Comparison of ENCODE assay signal across 23 cellular contexts in the genomic region with DNA sequence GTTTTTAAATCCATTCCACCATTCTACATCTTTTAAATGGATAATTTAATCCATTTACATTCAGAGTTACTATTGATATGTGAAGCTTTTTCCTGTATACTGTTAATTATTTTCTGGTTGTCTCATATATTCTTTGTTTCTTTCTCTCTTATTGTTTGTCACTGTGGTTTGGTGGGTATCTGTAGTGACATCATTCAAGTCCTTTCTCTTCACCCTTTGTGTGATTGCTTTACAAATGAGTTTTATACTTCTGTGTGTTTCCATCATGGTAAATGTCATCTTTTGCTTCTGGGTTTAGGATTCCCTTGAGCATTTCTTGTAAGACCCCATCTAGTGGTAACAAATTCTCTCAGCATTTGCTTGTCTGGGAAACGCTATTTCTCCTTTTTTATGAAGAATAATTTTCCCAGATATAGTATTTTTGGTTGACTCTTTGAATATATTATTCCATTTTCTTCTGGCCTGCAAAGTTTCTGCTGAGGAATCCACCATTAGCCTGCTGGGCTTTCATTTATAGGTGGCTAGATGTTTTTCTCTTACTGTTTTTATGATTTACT. TPM values are rescaled to one million over a fixed set of nuclear protein-coding genes. Genes with fewer than 3 reads are reported as not detected.
DNase-seq lines count a peak whose midpoint lies in the region; ATAC-seq and TF ChIP-seq lines count a peak whose summit lies in the region.
"Had no signal": no experiment of that assay in that cellular context is flagged by ENCODE, and none has a peak within 500 bp of the region (broad histone marks: within the 10 kb centered on the region; RNA-seq: fewer than 3 reads in every experiment).

No MANE protein-coding gene starts in this region.

- BruUV-seq in mammary epithelial cell (replicated peaks; lab: Mats Ljungman, UMichigan): no TSS peak

- peaks cover 38 to 84% (median 55%) of the 10 kb centered on the region in 3 donors for H3K36me3 Mint-ChIP-seq in CD8-positive, alpha-beta memory T cell
- H3K36me3 Mint-ChIP-seq in endodermal cell (ENCODE audit: low read depth): no peaks in the 10 kb centered on the region
- H3K36me3 Mint-ChIP-seq: neural progenitor cell had no signal

- no peaks in the 10 kb centered on the region for H3K79me2 ChIP-seq in mammary epithelial cell (ENCODE audit: insufficient read depth, low read length)

- H3K4me1 Mint-ChIP-seq in CD8-positive, alpha-beta memory T cell: peaks cover 74 to 92% (median 90%) of the 10 kb centered on the region in 3 donors
- H3K4me1 Mint-ChIP-seq in endodermal cell: no peaks in the 10 kb centered on the region
- H3K4me1 Mint-ChIP-seq: neural progenitor cell had no signal

- no peak overlapping the region for H3K4me2 ChIP-seq in mammary epithelial cell (ENCODE audit: insufficient read depth, low read depth, low read length)
- H3K4me2 ChIP-seq: neural progenitor cell, smooth muscle cell had no signal

- H3K27me3 ChIP-seq in CD8-positive, alpha-beta memory T cell (ENCODE audit: insufficient read depth, low read length, poor library complexity, severe bottlenecking): no peaks in the 10 kb centered on the region
- H3K27me3 ChIP-seq in endodermal cell (ENCODE audit: control insufficient read depth, insufficient read depth, low read length, poor library complexity, severe bottlenecking): no peaks in the 10 kb centered on the region
- no peaks in the 10 kb centered on the region for H3K27me3 ChIP-seq in mammary epithelial cell (ENCODE audit: insufficient read depth, low read length)
- H3K27me3 ChIP-seq: neural progenitor cell had no signal

- peaks cover 24% of the 10 kb centered on the region for H3K36me3 ChIP-seq in CD8-positive, alpha-beta memory T cell (ENCODE audit: insufficient read depth, low read length)
- H3K36me3 ChIP-seq in endodermal cell (ENCODE audit: control insufficient read depth, insufficient read depth, low read length): no peaks in the 10 kb centered on the region
- no peaks in the 10 kb centered on the region for H3K36me3 ChIP-seq in mammary epithelial cell (ENCODE audit: insufficient read depth, low read length)
- H3K36me3 ChIP-seq: neural progenitor cell, prostate gland, thoracic aorta had no signal

- H3K4me3 ChIP-seq in CD8-positive, alpha-beta memory T cell (ENCODE audit: low read length): no peak overlapping the region
- no peak overlapping the region for H3K4me3 ChIP-seq in endodermal cell (ENCODE audit: low read length)
- H3K4me3 ChIP-seq in mammary epithelial cell (replicated peaks in 1 of 3; ENCODE audit: insufficient read depth in 1 of 3, low read depth in 2 of 3, low read length in 3 of 3): no peak overlapping the region
- H3K4me3 ChIP-seq: GM23248, neural progenitor cell, prostate gland, smooth muscle cell, thoracic aorta had no signal

- H3K4me1 ChIP-seq in CD8-positive, alpha-beta memory T cell (ENCODE audit: insufficient read depth, low read length): peaks cover 50% of the 10 kb centered on the region
- H3K4me1 ChIP-seq in endodermal cell (ENCODE audit: control insufficient read depth, insufficient read depth, low read length): no peaks in the 10 kb centered on the region
- no peaks in the 10 kb centered on the region for H3K4me1 ChIP-seq in mammary epithelial cell (ENCODE audit: insufficient read depth, low read length)
- H3K4me1 ChIP-seq: neural progenitor cell, prostate gland had no signal

- no peak for ATAC-seq in left lobe of liver
- ATAC-seq: Panc1 had no signal

- H3K9ac ChIP-seq in endodermal cell (ENCODE audit: extremely low read depth, low read length, poor library complexity, severe bottlenecking): no peak overlapping the region
- no peak overlapping the region for H3K9ac ChIP-seq in mammary epithelial cell (ENCODE audit: insufficient read depth, low read length)
- H3K9ac ChIP-seq: GM23248, neural progenitor cell had no signal

- TF ChIP-seq CTCF in C4-2B (conservative IDR thresholded peaks at IDR 0.05): peak; percentile 31
- TF ChIP-seq CTCF in endodermal cell (conservative IDR thresholded peaks at IDR 0.05): peak; percentile 60
- TF ChIP-seq CTCF in mammary epithelial cell (conservative IDR thresholded peaks at IDR 0.05 in 1 of 2, IDR thresholded peaks at IDR 0.05 in 1 of 2; ENCODE audit: extremely low read depth in 1 of 2, insufficient read depth in 1 of 2, low read depth in 1 of 2, low read length in 2 of 2): no peak

- CTCF ChIA-PET in CD8-positive, alpha-beta memory T cell (lab: Charles Lee): interaction anchor here (0.6 to 2.9 kb wide), 3 partner anchors 10 to 71 kb away, joined by 3 to 15 read pairs (median 3); a partner anchor contains a TSS
- CTCF ChIA-PET in mammary epithelial cell (lab: Charles Lee; ENCODE audit: low non-redundant PET): no interaction called here

- H3K9me3 Mint-ChIP-seq in CD8-positive, alpha-beta memory T cell: peaks cover 4 to 20% (median 16%) of the 10 kb centered on the region in 5 donors
- H3K9me3 Mint-ChIP-seq in endodermal cell: peaks cover 19% of the 10 kb centered on the region

- H3K27ac ChIP-seq in C4-2B (no peak overlapping the region), endodermal cell (ENCODE audit: low read depth, low read length) (no peak overlapping the region), mammary epithelial cell (ENCODE audit: insufficient read depth, low read depth, low read length) (no peak overlapping the region)
- H3K27ac ChIP-seq in CD8-positive, alpha-beta memory T cell (ENCODE audit: low read depth, low read length): no peak overlapping the region
- H3K27ac ChIP-seq: GM23248, neural progenitor cell, prostate gland, thoracic aorta had no signal

- POLR2A ChIA-PET in CD8-positive, alpha-beta memory T cell (lab: Charles Lee): interaction anchor here (0.5 to 0.7 kb wide), 3 partner anchors 12 to 406 kb away, joined by 3 to 6 read pairs (median 4); no protein-coding TSS in a partner anchor

- in situ Hi-C loops in mammary epithelial cell (cut with MboI; ENCODE audit: low sequenced_read_pairs in 2 of 2): no loop called here

- WGBS in endodermal cell (ENCODE audit: insufficient coverage in 1 of 2, insufficient read length in 1 of 2), 2 experiments: 67% methylated on average over 1 of the region's 1 CpG; no CpG with 5 or more reads in 1 of the 2 experiments
- 41% methylated on average over 1 of the region's 1 CpG for WGBS in mammary epithelial cell (ENCODE audit: low coverage, missing lambda C conversion rate)

- H3K9me3 ChIP-seq in CD8-positive, alpha-beta memory T cell (ENCODE audit: low read length): no peaks in the 10 kb centered on the region
- peaks cover 17% of the 10 kb centered on the region for H3K9me3 ChIP-seq in endodermal cell (ENCODE audit: control insufficient read depth, low read length)
- H3K9me3 ChIP-seq in mammary epithelial cell (replicated peaks; ENCODE audit: insufficient read depth, low read length): no peaks in the 10 kb centered on the region
- H3K9me3 ChIP-seq: prostate gland had no signal

- peak overlapping the region; percentile 17 to 73 (median 53) for H3K4me3 Mint-ChIP-seq in CD8-positive, alpha-beta memory T cell
- H3K4me3 Mint-ChIP-seq in endodermal cell: no peak overlapping the region
- H3K4me3 Mint-ChIP-seq: neural progenitor cell had no signal

- no peaks in the 10 kb centered on the region for H4K20me1 ChIP-seq in mammary epithelial cell (ENCODE audit: insufficient read depth, low read length)

- dilution Hi-C loops in mammary epithelial cell (cut with HindIII; ENCODE audit: low sequenced_read_pairs): no loop called here

- DNase-seq in CD8-positive, alpha-beta memory T cell: no peak
- DNase-seq in MV-4-11 (lab: John Stamatoyannopoulos, UW) (peak; percentile 3), endodermal cell (no peak), OCI-M1 (lab: John Stamatoyannopoulos, UW) (no peak), mammary epithelial cell (no peak), left lobe of liver (ENCODE audit: low spot score) (no peak), HT-29 (ENCODE audit: low spot score) (no peak)
- DNase-seq: activated CD4-positive, alpha-beta T cell treated with anti-CD3 and anti-CD28 coated beads for 48 hours; anterior cingulate cortex; GM23248; hippocampal formation; NCI-H774; stimulated activated CD4-positive, alpha-beta T cell treated with anti-CD3 and anti-CD28 coated beads, Interleukin-4, amount 100 ng/mL, for 4 hours; T1000 had no signal

- intact Hi-C loops in mammary epithelial cell (cut with micrococcal nuclease): no loop called here

- no peaks in the 10 kb centered on the region for H3K27me3 Mint-ChIP-seq in CD8-positive, alpha-beta memory T cell
- H3K27me3 Mint-ChIP-seq in endodermal cell (ENCODE audit: insufficient read depth): peaks cover 5% of the 10 kb centered on the region

- peak overlapping the region in 7 of 8 donors; percentile 43 to 75 (median 66) for H3K27ac Mint-ChIP-seq in CD8-positive, alpha-beta memory T cell
- no peak overlapping the region for H3K27ac Mint-ChIP-seq in endodermal cell
- H3K27ac Mint-ChIP-seq: neural progenitor cell had no signal

- no peak overlapping the region for H2AFZ ChIP-seq in mammary epithelial cell (ENCODE audit: low read depth, low read length)
- H2AFZ ChIP-seq: GM23248, neural progenitor cell had no signal

RNA-seq across cellular contexts. Expression of a gene that starts 10.2 kb away (rescaled TPM):
- total RNA-seq in CD8-positive, alpha-beta memory T cell: 10 to 100 TPM; 16.4 to 16.5 TPM
- 206 TPM for polyA plus RNA-seq in CD8-positive, alpha-beta memory T cell
- total RNA-seq in endodermal cell (not detected), mammary epithelial cell (not detected), left lobe of liver (0.18 TPM)
- not detected for polyA plus RNA-seq in endodermal cell (2013, experiment 1 of 2)
- not detected for polyA plus RNA-seq in endodermal cell (2013, experiment 2 of 2)
- not detected for polyA plus RNA-seq in mammary epithelial cell
- not detected for polyA minus RNA-seq in mammary epithelial cell
- total RNA-seq in HT-29 (2014; rRNA removed; shearing (Covaris generic)): not detected in 2 replicates
- total RNA-seq: chondrocyte, GM23248, kidney epithelial cell, M059J, smooth muscle cell had no signal
- polyA plus RNA-seq: GM23248, smooth muscle cell had no signal

RNA-seq across cellular contexts. Expression of a gene that starts 56.5 kb away (rescaled TPM):
- 1 to 10 TPM; 1.8 to 1.9 TPM for total RNA-seq in CD8-positive, alpha-beta memory T cell
- polyA plus RNA-seq in CD8-positive, alpha-beta memory T cell: 40.7 TPM
- total RNA-seq in endodermal cell: under 1 TPM in 1 of 2 donors, not detected in 1; 0.31 TPM
- 0.11 TPM for polyA plus RNA-seq in endodermal cell (2013, experiment 1 of 2)
- polyA plus RNA-seq in endodermal cell (2013, experiment 2 of 2): not detected
- not detected for total RNA-seq in mammary epithelial cell
- polyA plus RNA-seq in mammary epithelial cell: not detected
- polyA minus RNA-seq in mammary epithelial cell: not detected
- 0.91 TPM for total RNA-seq in left lobe of liver
- total RNA-seq in HT-29 (2014; rRNA removed; shearing (Covaris generic)): not detected in 2 replicates
- total RNA-seq: chondrocyte, GM23248, kidney epithelial cell, M059J had no signal
- polyA plus RNA-seq: GM23248, smooth muscle cell had no signal

Comparison
In these comparisons a context has a peak if more than half of its experiments do, and no peak if none do; other contexts are left out.
1. CTCF ChIP-seq: peak in C4-2B (single experiment) and endodermal cell (single experiment); none in mammary epithelial cell (0 of 2).
2. RNA of a gene that starts 10.2 kb away (total RNA-seq): 16.4 to 16.5 TPM in CD8-positive, alpha-beta memory T cell; 0.18 TPM in left lobe of liver (single experiment), not detected in endodermal cell, not detected in mammary epithelial cell and not detected in HT-29; every median in the first group is over 10 times any median in the second.